8 cellular contexts compared by ENCODE assay signal in genomic region chr12:117685115-117685926, GRCh38.
DNase-seq lines count a peak whose midpoint lies in the region; TF ChIP-seq lines count a peak whose summit lies in the region.
"Had no signal": no experiment of that assay in that cellular context is flagged by ENCODE, and none has a peak within 500 bp of the region (broad histone marks: within the 10 kb centered on the region; RNA-seq: fewer than 3 reads in every experiment).

No MANE protein-coding gene starts in this region.

- POLR2A ChIA-PET in RWPE1 (lab: Yijun Ruan, JAX; ENCODE audit: low non-redundant PET) = no interaction called here

- H3K36me3 ChIP-seq in iPS DF 6.9 (ENCODE audit: control insufficient read depth, insufficient read depth, low read length) = no peaks in the 10 kb centered on the region

- no peak for TF ChIP-seq CTCF in RWPE1 (conservative IDR thresholded peaks at IDR 0.05; ENCODE audit: low read depth)

- H3K4me1 ChIP-seq in iPS DF 6.9 (ENCODE audit: control insufficient read depth, insufficient read depth, low read length) = no peaks in the 10 kb centered on the region

- H3K27ac ChIP-seq in RWPE1 (no peak overlapping the region; the same call in 1 of the 2 replicates), iPS DF 6.9 (ENCODE audit: low read length) (no peak overlapping the region)

- H3K9me3 ChIP-seq in iPS DF 6.9 (ENCODE audit: control insufficient read depth, insufficient read depth, low read length) = no peaks in the 10 kb centered on the region

- CTCF ChIA-PET in RWPE1 (lab: Yijun Ruan, JAX) = no interaction called here

- DNase-seq in HK-2 (ENCODE audit: unreplicated experiment) (peak; percentile 84), RWPE1 (ENCODE audit: low spot score) (peak; percentile 49), iPS DF 6.9 (ENCODE audit: low read depth, low spot score) (peak; percentile 79), stromal cell of bone marrow (ENCODE audit: low read depth) (peak; percentile 94), pons (ENCODE audit: low spot score) (no peak), occipital lobe (lab: John Stamatoyannopoulos, UW) (no peak)
- no peak for DNase-seq in stimulated activated CD8-positive, alpha-beta memory T cell treated with anti-CD3 and anti-CD28 coated beads, Interleukin-4, amount 100 ng/mL, for 48 hours
- DNase-seq: activated naive CD8-positive, alpha-beta T cell treated with anti-CD3 and anti-CD28 coated beads, Interleukin-2, amount 10 ng/mL, durations not matched to agents 7 days and 5 days had no signal

- H3K4me3 ChIP-seq in iPS DF 6.9 (ENCODE audit: low read length) = no peak overlapping the region

- no CpG with 5 or more reads among the region's 13 CpGs for WGBS in iPS DF 6.9 (ENCODE audit: insufficient coverage, insufficient read length)

- no peaks in the 10 kb centered on the region for H3K27me3 ChIP-seq in iPS DF 6.9 (ENCODE audit: control insufficient read depth, insufficient read depth, low read length)

Comparison
In these comparisons a context has a peak if more than half of its experiments do, and no peak if none do; other contexts are left out.
1. DNase-seq: peak in HK-2 (single experiment), RWPE1 (single experiment), iPS DF 6.9 (single experiment) and stromal cell of bone marrow (single experiment); none in pons (single experiment), occipital lobe (single experiment) and stimulated activated CD8-positive, alpha-beta memory T cell treated with anti-CD3 and anti-CD28 coated beads, Interleukin-4, amount 100 ng/mL, for 48 hours (single experiment).